In genomic region chrX:40721489-40722106, GRCh38 we compare ENCODE assay signal across 11 cellular contexts.
"Had no signal": no experiment of that assay in that cellular context is flagged by ENCODE, and none has a peak within 500 bp of the region (broad histone marks: within the 10 kb centered on the region; RNA-seq: fewer than 3 reads in every experiment).

No MANE protein-coding gene starts in this region.

- H3K27me3 ChIP-seq: brain microvascular endothelial cell had no signal

- ATAC-seq: activated CD4-positive, CD25-positive, alpha-beta regulatory T cell treated with anti-CD3 and anti-CD28 coated beads, Interleukin-2, amount 50 U/mL, for 24 hours; sciatic nerve had no signal

- H3K36me3 ChIP-seq: brain microvascular endothelial cell had no signal

- H3K4me3 Mint-ChIP-seq: activated naive CD4-positive, alpha-beta T cell treated with anti-CD3 and anti-CD28 coated beads, Interleukin-2, amount 50 U/mL, for 24 hours; type B pancreatic cell had no signal

- H3K9me3 Mint-ChIP-seq: activated naive CD4-positive, alpha-beta T cell treated with anti-CD3 and anti-CD28 coated beads, Interleukin-2, amount 50 U/mL, for 24 hours; activated T-helper 2 cell treated with anti-CD3 and anti-CD28 coated beads, Interferon-gamma antibody, Interleukin-2, Interleukin-4, amounts not matched to agents 10 μg/mL and 5 μg/mL and 100 μg/mL, durations not matched to agents 14 hours and 24 hours and 36 hours had no signal

- H3K27me3 Mint-ChIP-seq: activated naive CD4-positive, alpha-beta T cell treated with anti-CD3 and anti-CD28 coated beads, Interleukin-2, amount 50 U/mL, for 24 hours; type B pancreatic cell had no signal

- H3K27ac ChIP-seq: brain microvascular endothelial cell had no signal

- DNase-seq: activated CD4-positive, alpha-beta T cell treated with anti-CD3 and anti-CD28 coated beads, Interleukin-2, amount 50 U/mL, for 48 hours; activated CD8-positive, alpha-beta memory T cell treated with anti-CD3 and anti-CD28 coated beads, Interleukin-2, amount 50 U/mL, for 4 hours; amygdala; brain microvascular endothelial cell; stimulated activated CD4-positive, alpha-beta T cell treated with anti-CD3 and anti-CD28 coated beads, Interleukin-2, amount 100 ng/mL, for 24 hours; stimulated activated naive CD4-positive, alpha-beta T cell treated with Interleukin-2 at 50 U/mL for 16 hours had no signal

- H3K27ac Mint-ChIP-seq: type B pancreatic cell had no signal
